Comparison of ENCODE assay signal across 14 cellular contexts in genomic region chr17:57888311-57889216, GRCh38. TPM values are rescaled to one million over a fixed set of nuclear protein-coding genes. Genes with fewer than 3 reads are reported as not detected.
A peak's percentile ranks its signal among the peaks of the same experiment; 100 is the strongest.
DNase-seq lines count a peak whose midpoint lies in the region; ATAC-seq and TF ChIP-seq lines count a peak whose summit lies in the region.
"Had no signal": no experiment of that assay in that cellular context is flagged by ENCODE, and none has a peak within 500 bp of the region (broad histone marks: within the 10 kb centered on the region; RNA-seq: fewer than 3 reads in every experiment).

No MANE protein-coding gene starts in this region.

- TF ChIP-seq CTCF in WERI-Rb-1 (IDR thresholded peaks at IDR 0.05; ENCODE audit: low read depth, low read length) = no peak
- no peak for TF ChIP-seq CTCF in natural killer cell (IDR thresholded peaks at IDR 0.05)

- H3K9me3 Mint-ChIP-seq in natural killer cell = no peaks in the 10 kb centered on the region
- H3K9me3 Mint-ChIP-seq: activated T-helper 2 cell treated with anti-CD3 and anti-CD28 coated beads, Interferon-gamma antibody, Interleukin-2, Interleukin-4, amounts not matched to agents 10 μg/mL and 5 μg/mL and 100 μg/mL, durations not matched to agents 14 hours and 24 hours and 36 hours; central memory CD8-positive, alpha-beta T cell; effector memory CD8-positive, alpha-beta T cell had no signal

- peak; percentile 52 for DNase-seq in GM23248
- DNase-seq in WERI-Rb-1 = no peak
- no peak for DNase-seq in activated naive CD4-positive, alpha-beta T cell (lab: John Stamatoyannopoulos, UW)
- DNase-seq in natural killer cell = no peak
- DNase-seq in T-helper 17 cell = no peak
- no peak for DNase-seq in activated CD8-positive, alpha-beta memory T cell treated with anti-CD3 and anti-CD28 coated beads, Interleukin-2, amount 50 U/mL, for 48 hours
- DNase-seq: effector memory CD8-positive, alpha-beta T cell; NCI-H187 treated with DMSO at 0.1 percent for 48 hours; NCI-H446 treated with DMSO at 0.1 percent for 48 hours; stimulated activated naive CD4-positive, alpha-beta T cell treated with Interleukin-2 at 50 U/mL for 16 hours had no signal

- no peak overlapping the region for H3K4me2 ChIP-seq in GM23248 (ENCODE audit: unreplicated experiment)

- H3K4me1 ChIP-seq in GM23248 (ENCODE audit: insufficient read depth) = peaks cover 52% of the 10 kb centered on the region
- H3K4me1 ChIP-seq in muscle layer of duodenum (ENCODE audit: control insufficient read depth in 1 of 2, insufficient read depth in 2 of 2, low read length in 2 of 2) = peaks cover 29 to 45% of the 10 kb centered on the region in 2 donors
- peaks cover 63% of the 10 kb centered on the region for H3K4me1 ChIP-seq in stomach smooth muscle (ENCODE audit: control insufficient read depth, insufficient read depth, low read length)

- no peaks in the 10 kb centered on the region for H3K9me2 ChIP-seq in GM23248 (ENCODE audit: insufficient read depth)

- H3K27ac ChIP-seq in GM23248 (no peak overlapping the region; the same call in 1 of the 2 replicates), WERI-Rb-1 (peak overlapping the region; percentile 57; the same call in 1 of the 2 replicates), muscle layer of duodenum (ENCODE audit: low read length) (peak overlapping the region; percentile 37), stomach smooth muscle (ENCODE audit: low read length) (peak overlapping the region; percentile 98)

- H3K27me3 ChIP-seq in GM23248 (replicated peaks; ENCODE audit: insufficient read depth) (no peaks in the 10 kb centered on the region), WERI-Rb-1 (ENCODE audit: insufficient read depth, low read depth, severe bottlenecking) (no peaks in the 10 kb centered on the region), muscle layer of duodenum (ENCODE audit: low read depth, low read length) (no peaks in the 10 kb centered on the region), stomach smooth muscle (ENCODE audit: control insufficient read depth in 1 of 2, insufficient read depth in 2 of 2, low read length in 2 of 2) (no peaks in the 10 kb centered on the region)

- H3K27ac Mint-ChIP-seq in natural killer cell (no peak overlapping the region), T-helper 17 cell (no peak overlapping the region)
- H3K27ac Mint-ChIP-seq: activated T-helper 2 cell treated with anti-CD3 and anti-CD28 coated beads, Interferon-gamma antibody, Interleukin-2, Interleukin-4, amounts not matched to agents 10 μg/mL and 5 μg/mL and 100 μg/mL, durations not matched to agents 14 hours and 24 hours and 36 hours; effector memory CD8-positive, alpha-beta T cell had no signal

- intact Hi-C loops in natural killer cell (cut with micrococcal nuclease) = no loop called here

- H3K9me3 ChIP-seq in GM23248 (ENCODE audit: low read depth) = no peaks in the 10 kb centered on the region
- H3K9me3 ChIP-seq in WERI-Rb-1 (ENCODE audit: severe bottlenecking) = no peaks in the 10 kb centered on the region
- H3K9me3 ChIP-seq in muscle layer of duodenum (ENCODE audit: control insufficient read depth in 1 of 2, low read length in 2 of 2) = no peaks in the 10 kb centered on the region
- no peaks in the 10 kb centered on the region for H3K9me3 ChIP-seq in stomach smooth muscle (ENCODE audit: control insufficient read depth in 2 of 2, low read length in 2 of 2)
- H3K9me3 ChIP-seq in T-helper 17 cell (ENCODE audit: control insufficient read depth, low read length, poor library complexity, severe bottlenecking) = no peaks in the 10 kb centered on the region

- H3F3A ChIP-seq in GM23248 (ENCODE audit: insufficient read depth) = peaks cover 39% of the 10 kb centered on the region

- H3K79me2 ChIP-seq in GM23248 (ENCODE audit: insufficient read depth) = peaks cover 41% of the 10 kb centered on the region

- no peaks in the 10 kb centered on the region for H4K20me1 ChIP-seq in GM23248 (ENCODE audit: insufficient read depth)

- no peak overlapping the region for H2AFZ ChIP-seq in GM23248

- in situ Hi-C loops in GM23248 (cut with MboI) = no loop called here

- H3K4me3 ChIP-seq in GM23248 (no peak overlapping the region), WERI-Rb-1 (ENCODE audit: low read depth, low read length) (no peak overlapping the region), muscle layer of duodenum (ENCODE audit: low read depth in 1 of 2, low read length in 2 of 2) (peak overlapping the region in 1 of 2 donors; percentile 15), stomach smooth muscle (ENCODE audit: low read length in 2 of 2) (peak overlapping the region in 1 of 2 donors; percentile 22)

- H3K36me3 Mint-ChIP-seq in natural killer cell (no peaks in the 10 kb centered on the region), T-helper 17 cell (ENCODE audit: low read depth) (peaks cover 2% of the 10 kb centered on the region)

- H3K36me3 ChIP-seq in GM23248 (ENCODE audit: low read depth) = peaks cover 7% of the 10 kb centered on the region; the same call in 1 of the 2 replicates
- H3K36me3 ChIP-seq in WERI-Rb-1 = peaks cover 6% of the 10 kb centered on the region
- H3K36me3 ChIP-seq in muscle layer of duodenum (ENCODE audit: control insufficient read depth in 1 of 2, insufficient read depth in 2 of 2, low read length in 2 of 2) = peaks cover 6 to 15% of the 10 kb centered on the region in 2 donors
- peaks cover 8 to 12% of the 10 kb centered on the region in 2 donors for H3K36me3 ChIP-seq in stomach smooth muscle (ENCODE audit: control insufficient read depth in 2 of 2, insufficient read depth in 2 of 2, low read length in 2 of 2)

- no peak overlapping the region for H3K4me3 Mint-ChIP-seq in natural killer cell
- H3K4me3 Mint-ChIP-seq in T-helper 17 cell = no peak overlapping the region
- H3K4me3 Mint-ChIP-seq: central memory CD8-positive, alpha-beta T cell; effector memory CD8-positive, alpha-beta T cell had no signal

- H3K27me3 Mint-ChIP-seq in natural killer cell (ENCODE audit: low read depth in 2 of 2) (peaks cover 0 to 2% of the 10 kb centered on the region in 2 donors), T-helper 17 cell (peaks cover 29% of the 10 kb centered on the region)

- WGBS in GM23248 (ENCODE audit: low coverage in 1 of 2, low lambda C conversion rate in 2 of 2, missing lambda C conversion rate in 2 of 2), 2 experiments = 71 to 76% methylated on average over 12 of the region's 12 CpGs

- H3K4me1 Mint-ChIP-seq in natural killer cell = peaks cover 11 to 15% of the 10 kb centered on the region in 2 donors
- H3K4me1 Mint-ChIP-seq in T-helper 17 cell = peaks cover 2% of the 10 kb centered on the region

- no peak for ATAC-seq in natural killer cell
- no peak for ATAC-seq in T-helper 17 cell
- ATAC-seq: effector memory CD8-positive, alpha-beta T cell had no signal

- H3K9ac ChIP-seq in GM23248 = no peak overlapping the region
- H3K9ac ChIP-seq in stomach smooth muscle (ENCODE audit: low read length in 2 of 2) = peak overlapping the region in 1 of 2 donors; percentile 29

RNA-seq across cellular contexts. Expression of gene MRPS23, which starts 38.7 kb away (rescaled TPM):
- total RNA-seq in GM23248 (2014; rRNA removed; shearing (Covaris generic)) = 24.8 and 33.4 TPM in 2 replicates
- 60.5 and 61.1 TPM in 2 replicates for polyA plus RNA-seq in GM23248 (2016; fragmentation: Nextera tagmentation; extraction: Ambion mirVana)
- total RNA-seq in natural killer cell (10 to 100 TPM; 12.8 to 17.3 (median 17.2) TPM), T-helper 17 cell (10 to 100 TPM; 16.6 to 17.0 TPM)
